Comparison of ENCODE assay signal across 9 cellular contexts in genomic region chr12:80702889-80703605, GRCh38. TPM values are rescaled to one million over a fixed set of nuclear protein-coding genes. Genes with fewer than 3 reads are reported as not detected.
DNase-seq lines count a peak whose midpoint lies in the region; ATAC-seq lines count a peak whose summit lies in the region.
"Had no signal": no experiment of that assay in that cellular context is flagged by ENCODE, and none has a peak within 500 bp of the region (broad histone marks: within the 10 kb centered on the region; RNA-seq: fewer than 3 reads in every experiment).

No MANE protein-coding gene starts in this region.

- no peaks in the 10 kb centered on the region for H3K9me3 ChIP-seq in HAP-1
- H3K9me3 ChIP-seq: lower lobe of right lung had no signal

- no peaks in the 10 kb centered on the region for H3K36me3 ChIP-seq in HAP-1 (replicated peaks)
- H3K36me3 ChIP-seq: lower lobe of right lung had no signal

- H3K4me3 Mint-ChIP-seq in activated naive CD4-positive, alpha-beta T cell treated with anti-CD3 and anti-CD28 coated beads, Interleukin-2, amount 10 ng/mL, durations not matched to agents 7 days and 5 days = no peak overlapping the region

- no peaks in the 10 kb centered on the region for H3K4me1 ChIP-seq in HAP-1
- H3K4me1 ChIP-seq: lower lobe of right lung had no signal

- H3K27me3 Mint-ChIP-seq in activated naive CD4-positive, alpha-beta T cell treated with anti-CD3 and anti-CD28 coated beads, Interleukin-2, amount 10 ng/mL, durations not matched to agents 7 days and 5 days = peaks cover 12% of the 10 kb centered on the region

- no peaks in the 10 kb centered on the region for H3K9me3 Mint-ChIP-seq in activated naive CD4-positive, alpha-beta T cell treated with anti-CD3 and anti-CD28 coated beads, Interleukin-2, amount 10 ng/mL, durations not matched to agents 7 days and 5 days

- in situ Hi-C loops in HAP-1 (cut with MboI; ENCODE audit: low sequenced_read_pairs) = no loop called here

- peak; percentile 45 for DNase-seq in NCI-H2227 (lab: John Stamatoyannopoulos, UW; ENCODE audit: unreplicated experiment)
- DNase-seq in left cardiac atrium = peak; percentile 19
- no peak for DNase-seq in activated naive CD4-positive, alpha-beta T cell treated with anti-CD3 and anti-CD28 coated beads, Interleukin-2, amount 10 ng/mL, durations not matched to agents 7 days and 5 days
- no peak for DNase-seq in HAP-1 (ENCODE audit: low spot score in 2 of 2)
- no peak for DNase-seq in SHP77 (lab: John Stamatoyannopoulos, UW)
- no peak for DNase-seq in stimulated activated CD4-positive, alpha-beta T cell treated with anti-CD3 and anti-CD28 coated beads, Interleukin-2, amount 100 ng/mL, for 48 hours
- DNase-seq: lower lobe of right lung had no signal

- ATAC-seq in GM18519 (IDR thresholded peaks at IDR 0.05; ENCODE audit: low FRiP score, unreplicated experiment) (peak; percentile 75), HG02763 (IDR thresholded peaks at IDR 0.05; ENCODE audit: unreplicated experiment) (peak; percentile 75), left cardiac atrium (peak; percentile 30 to 90)

- CTCF ChIA-PET in activated naive CD4-positive, alpha-beta T cell treated with anti-CD3 and anti-CD28 coated beads, Interleukin-2, amount 10 ng/mL, durations not matched to agents 7 days and 5 days (lab: Charles Lee) = no interaction called here

- H3K4me1 Mint-ChIP-seq in activated naive CD4-positive, alpha-beta T cell treated with anti-CD3 and anti-CD28 coated beads, Interleukin-2, amount 10 ng/mL, durations not matched to agents 7 days and 5 days = no peaks in the 10 kb centered on the region

- no peak overlapping the region for H3K27ac Mint-ChIP-seq in activated naive CD4-positive, alpha-beta T cell treated with anti-CD3 and anti-CD28 coated beads, Interleukin-2, amount 10 ng/mL, durations not matched to agents 7 days and 5 days

- no peak overlapping the region for H3K4me3 ChIP-seq in HAP-1
- H3K4me3 ChIP-seq: lower lobe of right lung had no signal

- H3K36me3 Mint-ChIP-seq in activated naive CD4-positive, alpha-beta T cell treated with anti-CD3 and anti-CD28 coated beads, Interleukin-2, amount 10 ng/mL, durations not matched to agents 7 days and 5 days = no peaks in the 10 kb centered on the region

- H3K27me3 ChIP-seq in HAP-1 (ENCODE audit: low read depth) = no peaks in the 10 kb centered on the region

- intact Hi-C loops in left cardiac atrium (cut with DNase I) = no loop called here

RNA-seq across cellular contexts. Expression of gene MYF6, which starts 4.4 kb away (rescaled TPM):
- total RNA-seq in left cardiac atrium = not detected
- total RNA-seq: lower lobe of right lung had no signal

RNA-seq across cellular contexts. Expression of gene MYF5, which starts 13.7 kb away (rescaled TPM):
- total RNA-seq in left cardiac atrium = not detected
- total RNA-seq: lower lobe of right lung had no signal

Comparison
In these comparisons a context has a peak if more than half of its experiments do, and no peak if none do; other contexts are left out.
1. DNase-seq: peak in NCI-H2227 (single experiment) and left cardiac atrium (single experiment); none in activated naive CD4-positive, alpha-beta T cell treated with anti-CD3 and anti-CD28 coated beads, Interleukin-2, amount 10 ng/mL, durations not matched to agents 7 days and 5 days (single experiment), HAP-1 (0 of 2), SHP77 (0 of 2) and stimulated activated CD4-positive, alpha-beta T cell treated with anti-CD3 and anti-CD28 coated beads, Interleukin-2, amount 100 ng/mL, for 48 hours (0 of 2).
2. Peak in every context shown above with its lines, with median percentiles within 50 percentile points of each other: ATAC-seq.